Comparison of ENCODE assay signal across 8 cellular contexts in genomic region chr2:192029089-192029488, GRCh38.
DNase-seq lines count a peak whose midpoint lies in the region; ATAC-seq and TF ChIP-seq lines count a peak whose summit lies in the region.

No MANE protein-coding gene starts in this region.

- ATAC-seq in GM18498 (IDR thresholded peaks at IDR 0.05; ENCODE audit: unreplicated experiment): peak; percentile 83

- H3K4me1 ChIP-seq in MM.1S (ENCODE audit: low read length) (no peaks in the 10 kb centered on the region), iPS DF 6.9 (ENCODE audit: control insufficient read depth, insufficient read depth, low read length) (no peaks in the 10 kb centered on the region; the same call in 1 of the 2 replicates), prostate gland (replicated peaks) (no peaks in the 10 kb centered on the region)

- TF ChIP-seq CTCF in MM.1S (IDR thresholded peaks at IDR 0.05; ENCODE audit: low read length): peak; percentile 12; the same call in 1 of the 2 replicates
- no peak for TF ChIP-seq CTCF in prostate gland (IDR thresholded peaks at IDR 0.05)

- H3K36me3 ChIP-seq in MM.1S (replicated peaks; ENCODE audit: insufficient read depth, low read length): no peaks in the 10 kb centered on the region
- no peaks in the 10 kb centered on the region for H3K36me3 ChIP-seq in iPS DF 6.9 (ENCODE audit: control insufficient read depth, insufficient read depth, low read length)
- H3K36me3 ChIP-seq in prostate gland: no peaks in the 10 kb centered on the region

- H3K27me3 ChIP-seq in MM.1S (replicated peaks; ENCODE audit: insufficient read depth, low read length) (no peaks in the 10 kb centered on the region), iPS DF 6.9 (ENCODE audit: control insufficient read depth, insufficient read depth, low read length) (no peaks in the 10 kb centered on the region), prostate gland (replicated peaks; ENCODE audit: insufficient read depth) (no peaks in the 10 kb centered on the region)

- H3K27ac ChIP-seq in MM.1S (ENCODE audit: low read length) (no peak overlapping the region), iPS DF 6.9 (ENCODE audit: low read length) (no peak overlapping the region), prostate gland (no peak overlapping the region)

- H3K4me2 ChIP-seq in MM.1S (ENCODE audit: low read depth, low read length): no peak overlapping the region

- H3K4me3 ChIP-seq in MM.1S (ENCODE audit: low read length) (no peak overlapping the region), iPS DF 6.9 (ENCODE audit: low read length) (no peak overlapping the region), prostate gland (no peak overlapping the region)

- no peaks in the 10 kb centered on the region for H3K9me2 ChIP-seq in MM.1S (replicated peaks; ENCODE audit: insufficient read depth, low read length)

- no peaks in the 10 kb centered on the region for H3K79me2 ChIP-seq in MM.1S (ENCODE audit: low read length)

- no peaks in the 10 kb centered on the region for H3K9me3 ChIP-seq in MM.1S (replicated peaks; ENCODE audit: insufficient read depth, low read length)
- no peaks in the 10 kb centered on the region for H3K9me3 ChIP-seq in iPS DF 6.9 (ENCODE audit: control insufficient read depth, insufficient read depth, low read length)
- H3K9me3 ChIP-seq in prostate gland: no peaks in the 10 kb centered on the region

- WGBS in iPS DF 6.9 (ENCODE audit: insufficient coverage, insufficient read length): no CpG with 5 or more reads among the region's 2 CpGs
- WGBS in prostate gland: 87% methylated on average over 2 of the region's 2 CpGs

- H3F3A ChIP-seq in MM.1S (ENCODE audit: insufficient read depth, low read length): no peaks in the 10 kb centered on the region

- intact Hi-C loops in prostate gland (cut with DNase I): no loop called here

- H3K9ac ChIP-seq in MM.1S (ENCODE audit: low read length): no peak overlapping the region

- H4K20me1 ChIP-seq in MM.1S (ENCODE audit: insufficient read depth, low read length): no peaks in the 10 kb centered on the region

- TF ChIP-seq POLR2A in prostate gland (IDR thresholded peaks at IDR 0.05): no peak

- DNase-seq in H4 (ENCODE audit: low spot score) (peak; percentile 74), MM.1S (no peak), iPS DF 6.9 (ENCODE audit: low read depth, low spot score) (peak; percentile 55), prostate gland (ENCODE audit: low spot score) (no peak), NCI-H1092 treated with DMSO at 0.1 percent for 48 hours (lab: John Stamatoyannopoulos, UW) (no peak), inferior parietal cortex (ENCODE audit: extremely low spot score) (no peak)
- DNase-seq in effector CD4-positive, alpha-beta T cell: no peak

- no peak overlapping the region for H2AFZ ChIP-seq in MM.1S (ENCODE audit: low read length)

Comparison
In these comparisons a context has a peak if more than half of its experiments do, and no peak if none do; other contexts are left out.
1. DNase-seq: peak in H4 (single experiment) and iPS DF 6.9 (single experiment); none in MM.1S (single experiment), prostate gland (single experiment), NCI-H1092 treated with DMSO at 0.1 percent for 48 hours (single experiment), inferior parietal cortex (single experiment) and effector CD4-positive, alpha-beta T cell (single experiment).